In genomic region chr15:33195283-33195682, GRCh38 we compare ENCODE assay signal across 8 cellular contexts. TPM values are rescaled to one million over a fixed set of nuclear protein-coding genes. Genes with fewer than 3 reads are reported as not detected.
DNase-seq lines count a peak whose midpoint lies in the region; ATAC-seq, FAIRE-seq and TF ChIP-seq lines count a peak whose summit lies in the region.

No MANE protein-coding gene starts in this region.

- intact Hi-C loops in heart right ventricle (cut with DNase I) = no loop called here
- intact Hi-C loops in posterior cingulate gyrus (cut with DNase I) = no loop called here

- no peak for TF ChIP-seq POLR2A in GM12891 (IDR thresholded peaks at IDR 0.05; ENCODE audit: low read depth, low read length)

- ATAC-seq in heart right ventricle = peak in 3 of 8 donors; percentile 20 to 31 (median 25)

- peak overlapping the region in 5 of 10 donors; percentile 28 to 75 (median 64) for H3K27ac ChIP-seq in heart right ventricle

- peak; percentile 13 for FAIRE-seq in GM12891 (lab: Jason Lieb, UNC)

- no peak for DNase-seq in GM12891 (ENCODE audit: insufficient read length, low spot score)
- no peak for DNase-seq in heart right ventricle
- peak; percentile 71 for DNase-seq in renal cortical epithelial cell (ENCODE audit: low read depth)
- no peak for DNase-seq in posterior cingulate gyrus
- DNase-seq in NCI-H2171 (lab: John Stamatoyannopoulos, UW) = no peak
- no peak for DNase-seq in hypothalamus (lab: John Stamatoyannopoulos, UW)
- DNase-seq in globus pallidus (ENCODE audit: low spot score) = no peak

- no peaks in the 10 kb centered on the region for H3K36me3 ChIP-seq in heart right ventricle

- no peaks in the 10 kb centered on the region for H3K9me3 ChIP-seq in heart right ventricle

- peaks cover 0 to 19% (median 9%) of the 10 kb centered on the region in 7 donors for H3K27me3 ChIP-seq in heart right ventricle

- no peak for TF ChIP-seq CTCF in WI38 (IDR thresholded peaks at IDR 0.05; ENCODE audit: low read depth, low read length)
- no peak for TF ChIP-seq CTCF in heart right ventricle (IDR thresholded peaks at IDR 0.05)

- peaks cover 0 to 12% (median 5%) of the 10 kb centered on the region in 9 donors for H3K4me1 ChIP-seq in heart right ventricle

- H3K4me3 ChIP-seq in WI38 (ENCODE audit: low read depth, low read length) (peak overlapping the region; percentile 56), heart right ventricle (peak overlapping the region in 9 of 10 donors; percentile 18 to 65 (median 54))

- WGBS in heart right ventricle, 2 donors = 43 to 45% methylated on average over 7 of the region's 7 CpGs

TF ChIP-seq in GM12891, 5 proteins besides CTCF, POLR2A, EP300 and RAD21:
- TF ChIP-seq POLR2AphosphoS5 (IDR thresholded peaks at IDR 0.05; ENCODE audit: low read depth, low read length) (no peak), TAF1 (IDR thresholded peaks at IDR 0.05; ENCODE audit: low read depth, low read length) (no peak), SPI1 (IDR thresholded peaks at IDR 0.05; ENCODE audit: low read depth, low read length) (no peak), POU2F2 (IDR thresholded peaks at IDR 0.05; ENCODE audit: low read depth, low read length) (no peak), PAX5 (IDR thresholded peaks at IDR 0.05; ENCODE audit: insufficient read depth, low read length, severe bottlenecking) (no peak)

RNA-seq across cellular contexts. Expression of gene FMN1, which starts 0.8 kb away (rescaled TPM):
- polyA plus RNA-seq in GM12891 (2012; ENCODE audit: low read depth, missing spikeins) = 0.01 TPM
- total RNA-seq in heart right ventricle = 1 to 10 TPM; 1.1 to 5.5 (median 3.5) TPM
- polyA plus RNA-seq in heart right ventricle = 1 to 10 TPM in 1 of 2 donors, under 1 TPM in 1; 0.22 to 1.4 TPM
- total RNA-seq in renal cortical epithelial cell = 4.0 and 7.8 TPM in 2 replicates
